Comparison of ENCODE assay signal across 3 cellular contexts in the genomic region with DNA sequence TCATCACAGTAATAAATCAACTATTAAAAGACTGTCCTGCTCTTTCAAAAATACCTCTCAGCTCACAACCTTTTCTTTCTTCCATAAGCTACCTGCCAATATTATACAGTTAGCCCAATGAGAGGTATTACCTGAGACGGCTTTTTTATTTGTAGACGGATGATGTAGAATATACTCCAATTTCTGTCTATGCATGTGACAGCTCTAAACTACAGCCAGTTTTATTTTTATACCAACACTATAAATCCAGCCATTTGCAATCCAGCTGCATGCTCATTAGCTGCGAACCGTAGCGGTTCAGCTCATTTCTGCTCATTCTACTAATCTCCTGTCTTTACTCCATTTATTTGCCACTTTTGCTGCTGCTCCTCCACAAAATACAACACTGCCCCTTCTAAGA.
"Had no signal": no experiment of that assay in that cellular context is flagged by ENCODE, and none has a peak within 500 bp of the region (broad histone marks: within the 10 kb centered on the region; RNA-seq: fewer than 3 reads in every experiment).

No MANE protein-coding gene starts in this region.

- DNase-seq: GDM1, GF-D8 had no signal

- H3K4me3 ChIP-seq: GM12878 had no signal

- ATAC-seq: GM12878 had no signal
